ENCODE assay signal across 8 cellular contexts in genomic region chr19:57916168-57916995, GRCh38. TPM values are rescaled to one million over a fixed set of nuclear protein-coding genes. Genes with fewer than 3 reads are reported as not detected.
DNase-seq lines count a peak whose midpoint lies in the region; TF ChIP-seq lines count a peak whose summit lies in the region.
"Not testable (repeated sequence)": the region's sequence is repeated elsewhere in the genome, so short reads cannot be mapped to it uniquely, and the experiment has no call there.

ZNF417 (minus strand) TSS chr19:57916592; CDS start chr19:57916411, 181 bp downstream.

- H3K4me3 Mint-ChIP-seq in neural crest cell = peak within 1 kb of the TSS; percentile 93

- peak; percentile 36 for TF ChIP-seq CTCF in Loucy (conservative IDR thresholded peaks at IDR 0.05; ENCODE audit: low read length)
- peak; percentile 41 for TF ChIP-seq CTCF in foreskin fibroblast (IDR thresholded peaks at IDR 0.05; ENCODE audit: low read depth, low read length)
- TF ChIP-seq CTCF in neural crest cell (conservative IDR thresholded peaks at IDR 0.05) = peak; percentile 40

- peak within 1 kb of the TSS; percentile 81 for H3K4me3 ChIP-seq in H7 (ENCODE audit: insufficient read depth, low read depth, low read length)
- peak within 1 kb of the TSS; percentile 91 for H3K4me3 ChIP-seq in Loucy (ENCODE audit: low read length, poor library complexity, severe bottlenecking)
- H3K4me3 ChIP-seq in foreskin fibroblast (ENCODE audit: low read depth in 1 of 2, low read length in 2 of 2) = peak within 1 kb of the TSS; percentile 62 to 98
- peak within 1 kb of the TSS; percentile 82 to 91 for H3K4me3 ChIP-seq in stomach smooth muscle (ENCODE audit: low read length in 2 of 2)

- H2AFZ ChIP-seq in Loucy (ENCODE audit: low read length) = peak within 1 kb of the TSS; percentile 90

- H3K4me1 Mint-ChIP-seq in neural crest cell = peaks cover 26% of the 10 kb centered on the region

- not testable (repeated sequence) for H3K27me3 Mint-ChIP-seq in neural crest cell (ENCODE audit: low read depth)

- H3K27ac Mint-ChIP-seq in neural crest cell (ENCODE audit: unreplicated experiment) = peak within 1 kb of the TSS; percentile 96

- H3K9me3 ChIP-seq in Loucy (ENCODE audit: insufficient read depth, low read depth, low read length); stomach smooth muscle (ENCODE audit: control insufficient read depth in 2 of 2, low read length in 2 of 2): not testable (repeated sequence)

- peaks cover 29% of the 10 kb centered on the region for H3K79me2 ChIP-seq in Loucy (ENCODE audit: insufficient read depth, low read length)

- DNase-seq in G401 (ENCODE audit: low spot score) (peak; percentile 98), H7 (peak; percentile 92), SHP77 (lab: John Stamatoyannopoulos, UW) (peak; percentile 94 to 96), foreskin fibroblast (peak; percentile 95 to 98), neural crest cell (ENCODE audit: low read depth, low spot score) (peak; percentile 68)
- peak; percentile 73 for DNase-seq in activated effector memory CD4-positive, alpha-beta T cell treated with Interleukin-2 at 50 U/mL for 16 hours

- H3K4me2 ChIP-seq in Loucy (ENCODE audit: low read depth, low read length, poor library complexity, severe bottlenecking) = peak within 1 kb of the TSS; percentile 97

- H3K9ac ChIP-seq in Loucy (ENCODE audit: low read depth, low read length, poor library complexity, severe bottlenecking) (peak within 1 kb of the TSS; percentile 88), stomach smooth muscle (ENCODE audit: low read length in 2 of 2) (peak within 1 kb of the TSS; percentile 81 to 89)

- not testable (repeated sequence) for H3F3A ChIP-seq in Loucy (ENCODE audit: low read depth)

- H3K9me3 Mint-ChIP-seq in neural crest cell = not testable (repeated sequence)

- peaks cover 10% of the 10 kb centered on the region for H3K36me3 ChIP-seq in H7 (replicated peaks; ENCODE audit: control insufficient read depth, insufficient read depth, low read length)
- not testable (repeated sequence) for H3K36me3 ChIP-seq in Loucy (ENCODE audit: insufficient read depth, low read length)
- H3K36me3 ChIP-seq in stomach smooth muscle (ENCODE audit: control insufficient read depth in 2 of 2, insufficient read depth in 2 of 2, low read length in 2 of 2) = peaks cover 11 to 16% of the 10 kb centered on the region in 2 donors

- H4K20me1 ChIP-seq in Loucy (ENCODE audit: insufficient read depth, low read length, poor library complexity, severe bottlenecking) = not testable (repeated sequence)

- H3K27me3 ChIP-seq in H7 (ENCODE audit: control insufficient read depth, insufficient read depth, low read length); Loucy (ENCODE audit: insufficient read depth, low read length, poor library complexity, severe bottlenecking); stomach smooth muscle (ENCODE audit: control insufficient read depth in 1 of 2, insufficient read depth in 2 of 2, low read length in 2 of 2): not testable (repeated sequence)

- in situ Hi-C loops in G401 (cut with HindIII; ENCODE audit: low sequenced_read_pairs) = not testable (repeated sequence)

- peak within 1 kb of the TSS; percentile 58 for H3K27ac ChIP-seq in stomach smooth muscle (ENCODE audit: low read length)

- H3K36me3 Mint-ChIP-seq in neural crest cell (ENCODE audit: low read depth) = peaks cover 59% of the 10 kb centered on the region

- not testable (repeated sequence) for H3K9me2 ChIP-seq in Loucy (replicated peaks; ENCODE audit: low read depth, low read length)

- H3K4me1 ChIP-seq in Loucy (ENCODE audit: insufficient read depth, low read length, poor library complexity, severe bottlenecking) = not testable (repeated sequence)
- H3K4me1 ChIP-seq in stomach smooth muscle (ENCODE audit: control insufficient read depth, insufficient read depth, low read length) = peaks cover 11% of the 10 kb centered on the region

RNA-seq across cellular contexts. Expression of gene ZNF417, which starts in this region (rescaled TPM):
- total RNA-seq in G401 (2014; rRNA removed; shearing (Covaris generic)) = 6.0 and 9.7 TPM in 2 replicates
- 8.1 and 10.6 TPM in 2 replicates for total RNA-seq in H7 (2014; rRNA removed; shearing (Covaris generic))
- total RNA-seq in neural crest cell = 22.3 and 23.3 TPM in 2 replicates

Comparison
In these comparisons a context has a peak if more than half of its experiments do, and no peak if none do; other contexts are left out.
1. Peak in every context shown above with its lines: DNase-seq, H3K4me3 ChIP-seq and H3K27ac ChIP-seq.